27 cellular contexts compared by ENCODE assay signal in the genomic region with DNA sequence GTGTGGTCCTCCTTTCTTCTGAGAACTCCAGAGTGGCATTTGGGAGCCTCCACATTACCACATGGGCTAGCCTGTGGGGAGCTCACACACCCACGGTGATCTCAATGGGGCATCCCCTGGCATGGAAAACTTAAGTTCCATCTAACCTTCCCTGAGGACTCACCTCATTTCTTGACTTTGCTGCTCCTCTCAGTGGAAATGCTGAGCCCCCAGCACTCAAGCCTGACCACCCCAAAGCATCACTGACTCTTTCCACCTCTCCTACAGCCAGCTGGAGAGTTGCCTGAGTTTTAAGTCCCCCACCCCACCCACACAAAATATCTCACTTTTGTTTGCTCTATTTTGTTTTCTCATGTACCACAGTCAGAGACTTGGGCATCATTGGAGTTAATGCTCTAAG. TPM values are rescaled to one million over a fixed set of nuclear protein-coding genes. Genes with fewer than 3 reads are reported as not detected.
"Had no signal": no experiment of that assay in that cellular context is flagged by ENCODE, and none has a peak within 500 bp of the region (broad histone marks: within the 10 kb centered on the region; RNA-seq: fewer than 3 reads in every experiment).

No MANE protein-coding gene starts in this region.

- H3K4me1 Mint-ChIP-seq: activated B cell treated with CpG ODN at 0.5 μM for 24 hours had no signal

- ATAC-seq: activated CD4-positive, CD25-positive, alpha-beta regulatory T cell treated with anti-CD3 and anti-CD28 coated beads, Interleukin-2, amount 50 U/mL, for 24 hours; activated CD8-positive, alpha-beta memory T cell treated with anti-CD3 and anti-CD28 coated beads, Interleukin-2, amount 10 ng/mL, durations not matched to agents 7 days and 5 days; activated CD8-positive, alpha-beta T cell treated with anti-CD3 and anti-CD28 coated beads, Interleukin-2, amount 10 ng/mL, durations not matched to agents 7 days and 5 days had no signal

- H3K9me3 Mint-ChIP-seq: activated B cell treated with CpG ODN at 0.5 μM for 24 hours; activated CD4-positive, alpha-beta memory T cell treated with anti-CD3 and anti-CD28 coated beads for 36 hours; activated T-helper 1 cell treated with anti-CD3 and anti-CD28 coated beads, Interleukin-12 subunit alpha, Interleukin-12 subunit beta, Interleukin-2, Interleukin-4 antibody, amounts not matched to agents 30 ng/mL and 10 ng/mL and 1 ng/mL, durations not matched to agents 14 hours and 24 hours and 36 hours; central memory CD8-positive, alpha-beta T cell; dendritic cell treated with granulocyte-macrophage colony-stimulating factor and Interleukin-4, amounts not matched to agents 40 ng/mL and 50 ng/mL, for 4 days had no signal

- H3K27me3 Mint-ChIP-seq: activated B cell treated with CpG ODN at 0.5 μM for 24 hours; activated CD4-positive, alpha-beta memory T cell treated with anti-CD3 and anti-CD28 coated beads for 36 hours; activated CD8-positive, alpha-beta memory T cell treated with anti-CD3 and anti-CD28 coated beads, Interleukin-2, amount 10 ng/mL, durations not matched to agents 7 days and 5 days; activated naive CD8-positive, alpha-beta T cell treated with anti-CD3 and anti-CD28 coated beads, Interleukin-2, amount 10 ng/mL, durations not matched to agents 7 days and 5 days; central memory CD8-positive, alpha-beta T cell; dendritic cell treated with granulocyte-macrophage colony-stimulating factor and Interleukin-4, amounts not matched to agents 40 ng/mL and 50 ng/mL, for 4 days had no signal

- H3K27ac Mint-ChIP-seq: activated B cell treated with CpG ODN at 0.5 μM for 24 hours; activated CD4-positive, alpha-beta memory T cell treated with anti-CD3 and anti-CD28 coated beads for 36 hours; activated CD8-positive, alpha-beta memory T cell treated with anti-CD3 and anti-CD28 coated beads, Interleukin-2, amount 10 ng/mL, durations not matched to agents 7 days and 5 days; activated naive CD8-positive, alpha-beta T cell treated with anti-CD3 and anti-CD28 coated beads, Interleukin-2, amount 10 ng/mL, durations not matched to agents 7 days and 5 days; activated T-helper 1 cell treated with anti-CD3 and anti-CD28 coated beads, Interleukin-12 subunit alpha, Interleukin-12 subunit beta, Interleukin-2, Interleukin-4 antibody, amounts not matched to agents 30 ng/mL and 10 ng/mL and 1 ng/mL, durations not matched to agents 14 hours and 24 hours and 36 hours; dendritic cell treated with granulocyte-macrophage colony-stimulating factor and Interleukin-4, amounts not matched to agents 40 ng/mL and 50 ng/mL, for 4 days had no signal

- H3K36me3 Mint-ChIP-seq: activated CD4-positive, alpha-beta memory T cell treated with anti-CD3 and anti-CD28 coated beads for 36 hours; activated CD8-positive, alpha-beta memory T cell treated with anti-CD3 and anti-CD28 coated beads, Interleukin-2, amount 10 ng/mL, durations not matched to agents 7 days and 5 days; activated naive CD8-positive, alpha-beta T cell treated with anti-CD3 and anti-CD28 coated beads, Interleukin-2, amount 10 ng/mL, durations not matched to agents 7 days and 5 days had no signal

- DNase-seq: activated B cell treated with CpG ODN at 0.5 μM for 24 hours; activated CD4-positive, alpha-beta memory T cell treated with anti-CD3 and anti-CD28 coated beads for 36 hours; activated CD4-positive, alpha-beta T cell treated with anti-CD3 and anti-CD28 coated beads, Interleukin-2, amount 50 U/mL, for 1 hour; activated CD8-positive, alpha-beta memory T cell treated with anti-CD3 and anti-CD28 coated beads, Interleukin-2, amount 10 ng/mL, durations not matched to agents 7 days and 5 days; activated CD8-positive, alpha-beta memory T cell treated with anti-CD3 and anti-CD28 coated beads, Interleukin-2, amount 50 U/mL, for 4 hours; activated CD8-positive, alpha-beta T cell treated with anti-CD3 and anti-CD28 coated beads, Interleukin-2, amount 10 ng/mL, durations not matched to agents 7 days and 5 days; activated gamma-delta T cell; activated naive CD4-positive, alpha-beta T cell treated with anti-CD3 and anti-CD28 coated beads, Interleukin-2, amount 50 U/mL, for 16 hours; activated naive CD4-positive, alpha-beta T cell treated with Interleukin-2 at 50 U/mL for 16 hours; activated naive CD8-positive, alpha-beta T cell treated with anti-CD3 and anti-CD28 coated beads, Interleukin-2, amount 10 ng/mL, durations not matched to agents 7 days and 5 days; activated T-cell treated with anti-CD3 and anti-CD28 coated beads, Interleukin-2, amount 50 U/mL, for 1 hour; activated T-cell treated with anti-CD3 and anti-CD28 coated beads, Interleukin-2, amount 50 U/mL, for 48 hours; amniotic stem cell; anterior cingulate cortex; brain microvascular endothelial cell; dorsolateral prefrontal cortex; effector memory CD4-positive, alpha-beta T cell; esophagus squamous epithelium; foreskin melanocyte; head of caudate nucleus; T1000; WERI-Rb-1 had no signal

- H3K4me3 Mint-ChIP-seq: activated B cell treated with CpG ODN at 0.5 μM for 24 hours; activated CD4-positive, alpha-beta memory T cell treated with anti-CD3 and anti-CD28 coated beads for 36 hours; activated CD8-positive, alpha-beta memory T cell treated with anti-CD3 and anti-CD28 coated beads, Interleukin-2, amount 10 ng/mL, durations not matched to agents 7 days and 5 days; activated CD8-positive, alpha-beta T cell treated with anti-CD3 and anti-CD28 coated beads, Interleukin-2, amount 10 ng/mL, durations not matched to agents 7 days and 5 days; activated naive CD8-positive, alpha-beta T cell treated with anti-CD3 and anti-CD28 coated beads, Interleukin-2, amount 10 ng/mL, durations not matched to agents 7 days and 5 days; activated T-helper 1 cell treated with anti-CD3 and anti-CD28 coated beads, Interleukin-12 subunit alpha, Interleukin-12 subunit beta, Interleukin-2, Interleukin-4 antibody, amounts not matched to agents 30 ng/mL and 10 ng/mL and 1 ng/mL, durations not matched to agents 14 hours and 24 hours and 36 hours; central memory CD8-positive, alpha-beta T cell; dendritic cell treated with granulocyte-macrophage colony-stimulating factor and Interleukin-4, amounts not matched to agents 40 ng/mL and 50 ng/mL, for 4 days had no signal

RNA-seq across cellular contexts. Expression of gene PARVA, which starts 23.8 kb away (rescaled TPM):
- total RNA-seq: activated B cell treated with CpG ODN at 0.5 μM for 24 hours; activated CD8-positive, alpha-beta memory T cell treated with anti-CD3 and anti-CD28 coated beads, Interleukin-2, amount 10 ng/mL, durations not matched to agents 7 days and 5 days; activated CD8-positive, alpha-beta T cell treated with anti-CD3 and anti-CD28 coated beads, Interleukin-2, amount 10 ng/mL, durations not matched to agents 7 days and 5 days; activated T-helper 1 cell treated with anti-CD3 and anti-CD28 coated beads, Interleukin-12 subunit alpha, Interleukin-12 subunit beta, Interleukin-2, Interleukin-4 antibody, amounts not matched to agents 30 ng/mL and 10 ng/mL and 1 ng/mL, durations not matched to agents 14 hours and 24 hours and 36 hours; T-helper 2 cell treated with Interferon-gamma antibody and Interleukin-4, amounts not matched to agents 100 ng/mL and 5 ng/mL, for 36 hours had no signal
